ENCODE assay signal across 25 cellular contexts in genomic region chr2:190197143-190197720, GRCh38.
DNase-seq lines count a peak whose midpoint lies in the region; ATAC-seq and TF ChIP-seq lines count a peak whose summit lies in the region.
"Had no signal": no experiment of that assay in that cellular context is flagged by ENCODE, and none has a peak within 500 bp of the region (broad histone marks: within the 10 kb centered on the region; RNA-seq: fewer than 3 reads in every experiment).

No MANE protein-coding gene starts in this region.

- H3K27ac ChIP-seq in GM23248: no peak overlapping the region
- no peak overlapping the region for H3K27ac ChIP-seq in psoas muscle
- H3K27ac ChIP-seq: A549, SJSA1 had no signal

- H4K20me1 ChIP-seq in GM23248 (ENCODE audit: insufficient read depth): no peaks in the 10 kb centered on the region

- in situ Hi-C loops in GM23248 (cut with MboI): no loop called here

- H3K9me2 ChIP-seq in GM23248 (ENCODE audit: insufficient read depth): no peaks in the 10 kb centered on the region

- no peak overlapping the region for H3K4me3 ChIP-seq in GM23248
- no peak overlapping the region for H3K4me3 ChIP-seq in psoas muscle
- H3K4me3 ChIP-seq: A549, SJSA1 had no signal

- H3K4me2 ChIP-seq in GM23248 (ENCODE audit: unreplicated experiment): no peak overlapping the region
- H3K4me2 ChIP-seq: A549 had no signal

- H3K4me1 ChIP-seq in GM23248 (ENCODE audit: insufficient read depth) (no peaks in the 10 kb centered on the region; the same call in 1 of the 2 replicates), psoas muscle (no peaks in the 10 kb centered on the region)
- H3K4me1 ChIP-seq: A549, SJSA1 had no signal

- WGBS in GM23248 (ENCODE audit: low coverage in 1 of 2, low lambda C conversion rate in 2 of 2, missing lambda C conversion rate in 2 of 2), 2 experiments: 45 to 52% methylated on average over 5 of the region's 5 CpGs
- 45 to 70% (median 45%) methylated on average over 5 of the region's 5 CpGs for WGBS in psoas muscle, 3 donors

- ATAC-seq in psoas muscle (peak; percentile 31 to 72 (median 48)), GM18502 (IDR thresholded peaks at IDR 0.05; ENCODE audit: poor library complexity, unreplicated experiment) (no peak)
- ATAC-seq: A549, PC-3 had no signal

- H3K36me3 ChIP-seq in GM23248 (ENCODE audit: low read depth): no peaks in the 10 kb centered on the region
- peaks cover 7 to 19% of the 10 kb centered on the region in 2 donors for H3K36me3 ChIP-seq in psoas muscle (ENCODE audit: insufficient read depth in 1 of 2, low read depth in 1 of 2)
- H3K36me3 ChIP-seq: SJSA1 had no signal

- H3F3A ChIP-seq in GM23248 (ENCODE audit: insufficient read depth): no peaks in the 10 kb centered on the region

- H2AFZ ChIP-seq in GM23248: no peak overlapping the region

- no peaks in the 10 kb centered on the region for H3K79me2 ChIP-seq in GM23248 (ENCODE audit: insufficient read depth)

- H3K27me3 ChIP-seq in GM23248 (replicated peaks; ENCODE audit: insufficient read depth): no peaks in the 10 kb centered on the region
- no peaks in the 10 kb centered on the region for H3K27me3 ChIP-seq in psoas muscle (ENCODE audit: insufficient read depth in 3 of 3, low read length in 2 of 3)
- H3K27me3 ChIP-seq: SJSA1 had no signal

- DNase-seq in GM23248 (peak; percentile 28), RPMI7951 (ENCODE audit: low read depth) (peak; percentile 8), fibroblast of gingiva (ENCODE audit: low read depth) (peak; percentile 78), psoas muscle (no peak), RKO (ENCODE audit: low spot score) (no peak), T-helper 2 cell (no peak)
- DNase-seq: C1 segment of cervical spinal cord; CD4-positive, alpha-beta memory T cell; COR-L47; DMS53; HCEC 1CT; KG1; NCI-H1048; NCI-H1417 treated with DMSO at 0.1 percent for 48 hours; NCI-H1694 treated with DMSO at 0.1 percent for 48 hours; NCI-H2081; NCI-H446; NCI-H524 treated with DMSO at 0.1 percent for 48 hours; NCI-H774; PC-3; Right ventricle myocardium superior; RPMI8226 had no signal

- TF ChIP-seq CTCF in psoas muscle (IDR thresholded peaks at IDR 0.05): no peak

- intact Hi-C loops in psoas muscle (cut with DNase I): no loop called here

- H3K9me3 ChIP-seq in GM23248 (ENCODE audit: low read depth) (no peaks in the 10 kb centered on the region), psoas muscle (no peaks in the 10 kb centered on the region)
- H3K9me3 ChIP-seq: A549, SJSA1 had no signal

- H3K9ac ChIP-seq in GM23248: no peak overlapping the region

Comparison
In these comparisons a context has a peak if more than half of its experiments do, and no peak if none do; other contexts are left out.
1. DNase-seq: peak in GM23248 (single experiment), RPMI7951 (single experiment) and fibroblast of gingiva (single experiment); none in psoas muscle (0 of 2), RKO (single experiment) and T-helper 2 cell (0 of 5).